In the genomic region with DNA sequence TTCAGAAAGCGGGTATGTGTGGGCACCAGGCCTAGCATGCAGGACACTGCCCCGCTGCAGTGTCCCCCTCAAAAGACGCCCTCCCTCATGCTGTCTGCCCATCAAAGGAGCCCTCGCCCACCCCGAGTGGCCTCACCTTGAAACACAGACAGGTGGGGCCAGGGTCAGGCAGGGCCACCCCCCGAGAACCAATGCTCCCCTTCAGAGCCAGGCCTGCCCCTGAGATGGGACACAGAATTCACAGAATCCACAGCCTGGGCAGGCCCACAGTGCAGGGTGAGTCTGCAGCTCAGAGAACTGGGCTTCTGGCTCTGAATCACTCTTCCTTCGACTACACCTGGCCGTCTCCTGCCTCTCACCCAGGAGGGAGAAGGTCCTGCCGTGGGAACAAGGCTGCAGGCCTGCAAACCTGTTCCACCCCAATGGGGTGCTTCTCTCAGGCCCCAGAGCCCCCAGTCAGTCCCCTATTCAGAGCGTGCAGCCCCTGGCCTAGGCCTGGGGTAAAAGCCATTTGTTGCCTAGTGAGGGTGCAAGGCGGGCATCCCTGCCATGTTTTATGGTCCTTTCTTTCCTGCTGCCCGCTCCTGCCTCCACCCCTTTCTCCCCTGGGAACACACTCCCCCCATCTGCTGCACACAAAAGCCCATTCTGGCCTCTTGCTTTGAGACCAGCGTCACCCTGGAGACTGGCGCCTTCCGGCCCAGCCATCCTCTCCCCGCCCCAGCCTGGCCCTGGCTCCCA, we compare ENCODE assay signal across 12 cellular contexts. TPM values are rescaled to one million over a fixed set of nuclear protein-coding genes. Genes with fewer than 3 reads are reported as not detected.
DNase-seq lines count a peak whose midpoint lies in the region; ATAC-seq and TF ChIP-seq lines count a peak whose summit lies in the region.
"Had no signal": no experiment of that assay in that cellular context is flagged by ENCODE, and none has a peak within 500 bp of the region (broad histone marks: within the 10 kb centered on the region; RNA-seq: fewer than 3 reads in every experiment).

No MANE protein-coding gene starts in this region.

- H3K9me3 ChIP-seq in PC-9 (ENCODE audit: insufficient read depth, low read depth) = no peaks in the 10 kb centered on the region
- no peaks in the 10 kb centered on the region for H3K9me3 ChIP-seq in smooth muscle cell (replicated peaks; ENCODE audit: low read depth)
- H3K9me3 ChIP-seq: heart right ventricle, lower lobe of right lung had no signal

- DNase-seq in T-helper 2 cell treated with Interferon-gamma antibody and Interleukin-4, amounts not matched to agents 5 μg/mL and 100 μg/mL, for 36 hours (ENCODE audit: low spot score) = no peak
- DNase-seq in T-helper 2 cell (no peak), PC-9 (no peak), foreskin keratinocyte (peak in 1 of 2 donors; percentile 62), smooth muscle cell (lab: John Stamatoyannopoulos, UW; ENCODE audit: unreplicated experiment) (no peak), SKM-1 treated with dmso at 0.1 percent for 144 hours (lab: John Stamatoyannopoulos, UW; ENCODE audit: unreplicated experiment) (no peak), NCI-H146 treated with DMSO at 0.1 percent for 48 hours (lab: John Stamatoyannopoulos, UW; ENCODE audit: unreplicated experiment) (no peak)
- no peak for DNase-seq in effector CD4-positive, alpha-beta T cell
- DNase-seq: ACHN, heart right ventricle, lower lobe of right lung had no signal

- no peaks in the 10 kb centered on the region for H3K9me3 Mint-ChIP-seq in T-helper 2 cell treated with Interferon-gamma antibody and Interleukin-4, amounts not matched to agents 5 μg/mL and 100 μg/mL, for 36 hours

- no peak for TF ChIP-seq CTCF in PC-9 (conservative IDR thresholded peaks at IDR 0.05)
- TF ChIP-seq CTCF in foreskin keratinocyte (conservative IDR thresholded peaks at IDR 0.05) = no peak
- no peak for TF ChIP-seq CTCF in smooth muscle cell (IDR thresholded peaks at IDR 0.05; ENCODE audit: borderline replicate concordance, insufficient read depth, poor library complexity, severe bottlenecking)

- H3K27me3 Mint-ChIP-seq in T-helper 2 cell treated with Interferon-gamma antibody and Interleukin-4, amounts not matched to agents 5 μg/mL and 100 μg/mL, for 36 hours (ENCODE audit: low read depth) = peaks cover 5% of the 10 kb centered on the region

- no peak overlapping the region for H3K4me3 Mint-ChIP-seq in T-helper 2 cell treated with Interferon-gamma antibody and Interleukin-4, amounts not matched to agents 5 μg/mL and 100 μg/mL, for 36 hours
- H3K4me3 Mint-ChIP-seq: activated CD8-positive, alpha-beta memory T cell treated with anti-CD3 and anti-CD28 coated beads, Interleukin-2, amount 10 ng/mL, durations not matched to agents 7 days and 5 days had no signal

- POLR2A ChIA-PET in PC-9 (lab: Charles Lee; ENCODE audit: unreplicated experiment) = no interaction called here

- H4K20me1 ChIP-seq in PC-9 (ENCODE audit: insufficient read depth) = no peaks in the 10 kb centered on the region
- no peaks in the 10 kb centered on the region for H4K20me1 ChIP-seq in smooth muscle cell (ENCODE audit: low read depth)

- H3K4me2 ChIP-seq in PC-9 = 0 out of 2 replicates have a peak overlapping the region, but pooled peaks have one; percentile 24
- H3K4me2 ChIP-seq in smooth muscle cell = no peak overlapping the region

- H3K27ac ChIP-seq in PC-9 (no peak overlapping the region), foreskin keratinocyte (peak overlapping the region; percentile 89), smooth muscle cell (ENCODE audit: low read depth) (peak overlapping the region; percentile 43)
- H3K27ac ChIP-seq: heart right ventricle, lower lobe of right lung had no signal

- no peak overlapping the region for H2AFZ ChIP-seq in PC-9
- H2AFZ ChIP-seq in smooth muscle cell (ENCODE audit: low read depth) = no peak overlapping the region

- intact Hi-C loops in PC-9 (cut with micrococcal nuclease; ENCODE audit: unreplicated experiment) = loop anchor here (10.0 kb wide), 1 partner anchor 279 kb away; the partner anchor contains the start of gene PLEKHB2

- H3K36me3 ChIP-seq in PC-9 (ENCODE audit: low read depth) (no peaks in the 10 kb centered on the region), smooth muscle cell (ENCODE audit: low read depth) (no peaks in the 10 kb centered on the region)
- H3K36me3 ChIP-seq: heart right ventricle, lower lobe of right lung had no signal

- H3K36me3 Mint-ChIP-seq in T-helper 2 cell treated with Interferon-gamma antibody and Interleukin-4, amounts not matched to agents 5 μg/mL and 100 μg/mL, for 36 hours (ENCODE audit: low read depth) = no peaks in the 10 kb centered on the region
- H3K36me3 Mint-ChIP-seq: activated CD8-positive, alpha-beta memory T cell treated with anti-CD3 and anti-CD28 coated beads, Interleukin-2, amount 10 ng/mL, durations not matched to agents 7 days and 5 days had no signal

- no peaks in the 10 kb centered on the region for H3K9me2 ChIP-seq in PC-9 (ENCODE audit: insufficient read depth)

- H3K4me1 ChIP-seq in PC-9 (replicated peaks; ENCODE audit: insufficient read depth) (peaks cover 68% of the 10 kb centered on the region), foreskin keratinocyte (peaks cover 36% of the 10 kb centered on the region), smooth muscle cell (ENCODE audit: low read depth) (peaks cover 23% of the 10 kb centered on the region)
- H3K4me1 ChIP-seq: lower lobe of right lung had no signal

- no peak overlapping the region for H3K4me3 ChIP-seq in PC-9
- no peak overlapping the region for H3K4me3 ChIP-seq in smooth muscle cell
- H3K4me3 ChIP-seq: heart right ventricle, lower lobe of right lung had no signal

- no peak overlapping the region for H3K9ac ChIP-seq in smooth muscle cell (ENCODE audit: low read depth)

- H3K79me2 ChIP-seq in PC-9 (ENCODE audit: low read depth) = no peaks in the 10 kb centered on the region
- H3K79me2 ChIP-seq in smooth muscle cell (ENCODE audit: low read depth) = no peaks in the 10 kb centered on the region

- no peaks in the 10 kb centered on the region for H3K27me3 ChIP-seq in PC-9 (ENCODE audit: insufficient read depth, low read depth)
- H3K27me3 ChIP-seq in foreskin keratinocyte = no peaks in the 10 kb centered on the region
- H3K27me3 ChIP-seq in smooth muscle cell (ENCODE audit: low read depth) = no peaks in the 10 kb centered on the region

- no TSS peak for BruUV-seq in PC-9 (replicated peaks; lab: Mats Ljungman, UMichigan)

- peak; percentile 40 for ATAC-seq in foreskin keratinocyte
- ATAC-seq: heart right ventricle, lower lobe of right lung had no signal

- H3K27ac Mint-ChIP-seq in T-helper 2 cell treated with Interferon-gamma antibody and Interleukin-4, amounts not matched to agents 5 μg/mL and 100 μg/mL, for 36 hours = peak overlapping the region; percentile 65

- H3F3A ChIP-seq in PC-9 (ENCODE audit: insufficient read depth, low read depth) (peaks cover 31% of the 10 kb centered on the region), smooth muscle cell (ENCODE audit: low read depth) (no peaks in the 10 kb centered on the region)

- WGBS in smooth muscle cell (ENCODE audit: low lambda C conversion rate) = 83% methylated on average over 12 of the region's 16 CpGs

- CTCF ChIA-PET in PC-9 (lab: Charles Lee) = no interaction called here

- peaks cover 15% of the 10 kb centered on the region for H3K4me1 Mint-ChIP-seq in T-helper 2 cell treated with Interferon-gamma antibody and Interleukin-4, amounts not matched to agents 5 μg/mL and 100 μg/mL, for 36 hours (ENCODE audit: low read depth)

RNA-seq across cellular contexts. Expression of gene ARHGEF4, which starts 11.3 kb away (rescaled TPM):
- total RNA-seq in PC-9 (2021) (16.1 and 20.0 TPM in 2 replicates), foreskin keratinocyte (22.5 and 22.9 TPM in 2 replicates), smooth muscle cell (11.4 and 16.0 TPM in 2 replicates)
- polyA plus RNA-seq in foreskin keratinocyte (13.8 and 14.1 TPM in 2 replicates), smooth muscle cell (13.0 and 14.9 TPM in 2 replicates)
